2 cellular contexts compared by ENCODE assay signal in genomic region chr6:159125014-159125609, GRCh38.
TF ChIP-seq lines count a peak whose summit lies in the region.

No MANE protein-coding gene starts in this region.

TF ChIP-seq in K562, 482 proteins besides CTCF, POLR2A, EP300 and RAD21:
- TF ChIP-seq TEAD4 (IDR thresholded peaks at IDR 0.05; ENCODE audit: low read length) (no peak), TEAD4 (CRISPR knock-in tag; IDR thresholded peaks at IDR 0.05; ENCODE audit: borderline replicate concordance) (no peak), CHCHD3 (CRISPR knock-in tag; IDR thresholded peaks at IDR 0.05) (no peak), BHLHE40 (IDR thresholded peaks at IDR 0.05; ENCODE audit: low read length) (no peak)
- TF ChIP-seq, protein P1, sequence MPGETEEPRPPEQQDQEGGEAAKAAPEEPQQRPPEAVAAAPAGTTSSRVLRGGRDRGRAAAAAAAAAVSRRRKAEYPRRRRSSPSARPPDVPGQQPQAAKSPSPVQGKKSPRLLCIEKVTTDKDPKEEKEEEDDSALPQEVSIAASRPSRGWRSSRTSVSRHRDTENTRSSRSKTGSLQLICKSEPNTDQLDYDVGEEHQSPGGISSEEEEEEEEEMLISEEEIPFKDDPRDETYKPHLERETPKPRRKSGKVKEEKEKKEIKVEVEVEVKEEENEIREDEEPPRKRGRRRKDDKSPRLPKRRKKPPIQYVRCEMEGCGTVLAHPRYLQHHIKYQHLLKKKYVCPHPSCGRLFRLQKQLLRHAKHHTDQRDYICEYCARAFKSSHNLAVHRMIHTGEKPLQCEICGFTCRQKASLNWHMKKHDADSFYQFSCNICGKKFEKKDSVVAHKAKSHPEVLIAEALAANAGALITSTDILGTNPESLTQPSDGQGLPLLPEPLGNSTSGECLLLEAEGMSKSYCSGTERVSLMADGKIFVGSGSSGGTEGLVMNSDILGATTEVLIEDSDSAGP (CRISPR knock-in tag; IDR thresholded peaks at IDR 0.05): no peak
TF ChIP-seq in K562: peak in this region for 0.

TF ChIP-seq in neural cell, 6 proteins besides CTCF, POLR2A, EP300 and RAD21:
- no peak for TF ChIP-seq POLR2AphosphoS5 (IDR thresholded peaks at IDR 0.05)
- no peak for TF ChIP-seq TAF1 (IDR thresholded peaks at IDR 0.05; ENCODE audit: low read depth)
- no peak for TF ChIP-seq MXI1 (conservative IDR thresholded peaks at IDR 0.05; ENCODE audit: poor library complexity, severe bottlenecking)
- TF ChIP-seq SMC3 (conservative IDR thresholded peaks at IDR 0.05; ENCODE audit: poor library complexity): no peak
- TF ChIP-seq REST (IDR thresholded peaks at IDR 0.05; ENCODE audit: borderline replicate concordance): no peak
- no peak for TF ChIP-seq EZH2 (IDR thresholded peaks at IDR 0.05; ENCODE audit: borderline replicate concordance, insufficient read depth, low read length, poor library complexity, severe bottlenecking)
